In the genomic region with DNA sequence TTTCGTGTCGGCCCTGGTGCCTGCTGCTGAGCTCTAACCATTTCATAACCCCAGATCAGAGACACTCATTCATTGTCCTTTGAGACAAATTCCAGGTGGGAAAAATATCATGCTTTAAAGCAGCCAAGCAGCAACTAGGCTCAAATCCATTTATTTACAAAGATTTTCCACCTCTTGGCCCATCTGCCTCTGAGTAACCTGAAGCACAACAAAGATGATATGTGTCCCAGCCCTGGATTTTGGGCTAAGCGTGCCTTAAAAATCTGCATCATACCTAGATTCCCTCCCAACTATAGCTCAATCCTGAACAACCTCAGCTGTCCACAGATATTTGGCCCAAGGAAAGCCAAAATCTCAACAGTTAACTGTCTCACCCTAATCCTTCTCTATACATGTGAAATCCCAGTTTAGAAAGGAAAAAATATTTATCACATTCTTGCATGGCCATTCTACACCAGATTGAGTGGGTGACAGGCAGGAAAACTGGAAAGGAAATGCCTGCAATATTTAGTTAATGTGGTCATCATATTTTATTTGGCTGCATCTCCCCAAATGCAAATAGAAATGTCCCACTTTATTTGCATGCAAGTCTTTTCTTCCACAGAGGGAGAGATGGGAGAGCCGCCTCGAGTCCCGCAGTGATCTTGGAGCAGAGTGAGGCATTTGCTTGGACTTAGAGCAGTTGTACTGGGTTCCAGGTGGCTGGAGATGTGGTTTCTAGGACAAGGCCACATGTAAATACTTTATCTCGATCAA, we compare ENCODE assay signal across 14 cellular contexts.
DNase-seq lines count a peak whose midpoint lies in the region; ATAC-seq and TF ChIP-seq lines count a peak whose summit lies in the region.
"Had no signal": no experiment of that assay in that cellular context is flagged by ENCODE, and none has a peak within 500 bp of the region (broad histone marks: within the 10 kb centered on the region; RNA-seq: fewer than 3 reads in every experiment).

No MANE protein-coding gene starts in this region.

- H3K27me3 ChIP-seq in breast epithelium (peaks cover 0 to 30% of the 10 kb centered on the region in 2 donors), SK-N-SH (ENCODE audit: insufficient read depth) (no peaks in the 10 kb centered on the region)

- H3K4me1 Mint-ChIP-seq in MCF 10A (ENCODE audit: insufficient read depth, unreplicated experiment), result peaks cover 33% of the 10 kb centered on the region
- H3K4me1 Mint-ChIP-seq: naive thymus-derived CD8-positive, alpha-beta T cell had no signal

- H3F3A ChIP-seq in SK-N-SH (replicated peaks; ENCODE audit: insufficient read depth), result peaks cover 26% of the 10 kb centered on the region

- H3K36me3 ChIP-seq in breast epithelium (no peaks in the 10 kb centered on the region), SK-N-SH (replicated peaks in 1 of 2; ENCODE audit: control insufficient read depth in 1 of 2, insufficient read depth in 2 of 2, low read length in 1 of 2) (no peaks in the 10 kb centered on the region)

- H3K27me3 Mint-ChIP-seq in MCF 10A (ENCODE audit: insufficient read depth, unreplicated experiment), result no peaks in the 10 kb centered on the region

- no peaks in the 10 kb centered on the region for H3K9me2 ChIP-seq in SK-N-SH

- no peaks in the 10 kb centered on the region for H3K36me3 Mint-ChIP-seq in MCF 10A (ENCODE audit: insufficient read depth, unreplicated experiment)
- H3K36me3 Mint-ChIP-seq: naive thymus-derived CD8-positive, alpha-beta T cell had no signal

- H3K4me1 ChIP-seq in breast epithelium (no peaks in the 10 kb centered on the region), SK-N-SH (ENCODE audit: control insufficient read depth in 1 of 2, insufficient read depth in 2 of 2, low read depth in 1 of 2, low read length in 1 of 2) (peaks cover 6 to 13% of the 10 kb centered on the region in 2 experiments)

- 35% methylated on average over 7 of the region's 7 CpGs for WGBS in SK-N-SH (ENCODE audit: low lambda C conversion rate)

- POLR2A ChIA-PET in MCF 10A (lab: Yijun Ruan, JAX) (no interaction called here), SK-N-SH (lab: Yijun Ruan, JAX) (no interaction called here)

- TF ChIP-seq POLR2A in breast epithelium (IDR thresholded peaks at IDR 0.05), result no peak

- ATAC-seq in GM21360 (IDR thresholded peaks at IDR 0.05; ENCODE audit: unreplicated experiment) (no peak), GM21367 (IDR thresholded peaks at IDR 0.05; ENCODE audit: unreplicated experiment) (no peak)
- ATAC-seq: naive thymus-derived CD8-positive, alpha-beta T cell had no signal

- no peaks in the 10 kb centered on the region for H3K9me3 Mint-ChIP-seq in MCF 10A (ENCODE audit: unreplicated experiment)
- H3K9me3 Mint-ChIP-seq: naive thymus-derived CD8-positive, alpha-beta T cell had no signal

- no peak overlapping the region for H3K4me3 Mint-ChIP-seq in MCF 10A (ENCODE audit: unreplicated experiment)
- H3K4me3 Mint-ChIP-seq: naive thymus-derived CD8-positive, alpha-beta T cell had no signal

- CTCF ChIA-PET in MCF 10A (lab: Yijun Ruan, JAX), result interaction anchor here (0.8 kb wide), 1 partner anchor 22 kb away, joined by 3 read pairs; no protein-coding TSS in a partner anchor
- CTCF ChIA-PET in SK-N-SH (lab: Yijun Ruan, JAX), result interaction anchor here (1.0 to 1.4 kb wide), 3 partner anchors 24 to 279 kb away, joined by 3 read pairs; partner anchors contain the start of gene MAMLD1

- H3K27ac ChIP-seq in breast epithelium, result peak overlapping the region in 1 of 2 donors; percentile 34
- peak overlapping the region; percentile 51 to 78; a peak in 3 of 4 replicates for H3K27ac ChIP-seq in SK-N-SH (ENCODE audit: low read depth in 2 of 2, low read length in 1 of 2)
- H3K27ac ChIP-seq: KMS-11, SK-N-MC had no signal

- H3K4me2 ChIP-seq in SK-N-SH, result peak overlapping the region; percentile 61
- H3K4me2 ChIP-seq: KMS-11 had no signal

- 0 out of 2 replicates have a peak overlapping the region, but pooled peaks have one; percentile 17 for H2AFZ ChIP-seq in SK-N-SH (ENCODE audit: low read depth)

- no peak for TF ChIP-seq RAD21 in SK-N-SH (IDR thresholded peaks at IDR 0.05; ENCODE audit: low read length)

- H3K9me3 ChIP-seq in breast epithelium (no peaks in the 10 kb centered on the region), SK-N-SH (no peaks in the 10 kb centered on the region)

- TF ChIP-seq EP300 in SK-N-SH (IDR thresholded peaks at IDR 0.05; ENCODE audit: borderline replicate concordance in 1 of 2, low read depth in 1 of 2, low read length in 1 of 2), result peak in 1 of 2 experiments; percentile 61; a peak in 1 of 4 replicates

- no peak overlapping the region for H3K27ac Mint-ChIP-seq in MCF 10A (ENCODE audit: low read depth, unreplicated experiment)
- H3K27ac Mint-ChIP-seq: naive thymus-derived CD8-positive, alpha-beta T cell had no signal

- H4K20me1 ChIP-seq in SK-N-SH (ENCODE audit: insufficient read depth), result no peaks in the 10 kb centered on the region

- TF ChIP-seq CTCF in MCF 10A (IDR thresholded peaks at IDR 0.05; ENCODE audit: unreplicated experiment) (no peak), breast epithelium (IDR thresholded peaks at IDR 0.05) (no peak), SK-N-SH (IDR thresholded peaks at IDR 0.05) (no peak)

- intact Hi-C loops in MCF 10A (cut with micrococcal nuclease), result loop anchor here (5.0 kb wide), 1 partner anchor 118 kb away; no protein-coding TSS in a partner anchor
- intact Hi-C loops in breast epithelium (cut with DNase I; ENCODE audit: low total_unique reads), result no loop called here

- no peaks in the 10 kb centered on the region for H3K79me2 ChIP-seq in SK-N-SH (ENCODE audit: insufficient read depth)

- peak overlapping the region; percentile 15; the same call in 1 of the 2 replicates for H3K9ac ChIP-seq in SK-N-SH
- H3K9ac ChIP-seq: KMS-11 had no signal

- H3K4me3 ChIP-seq in breast epithelium, result no peak overlapping the region
- no peak overlapping the region for H3K4me3 ChIP-seq in SK-N-SH (ENCODE audit: low read depth in 2 of 2, low read length in 1 of 2)
- H3K4me3 ChIP-seq: SK-N-MC had no signal

- no TSS peak for BruUV-seq in MCF 10A (replicated peaks; lab: Mats Ljungman, UMichigan)

- DNase-seq in MCF 10A (ENCODE audit: unreplicated experiment) (peak; percentile 65), breast epithelium (ENCODE audit: low spot score in 2 of 2) (no peak), SK-N-SH (no peak), fibroblast of gingiva (ENCODE audit: low read depth) (peak; percentile 65), stromal cell of bone marrow (ENCODE audit: low read depth) (peak; percentile 48), OCI-M2 (lab: John Stamatoyannopoulos, UW; ENCODE audit: unreplicated experiment) (no peak)
- DNase-seq: activated CD4-positive, alpha-beta T cell treated with anti-CD3 and anti-CD28 coated beads, Interleukin-2, amount 50 U/mL, for 48 hours; activated naive CD4-positive, alpha-beta T cell treated with anti-CD3 and anti-CD28 coated beads, Interleukin-2, amount 50 U/mL, for 16 hours; AML-193; naive thymus-derived CD8-positive, alpha-beta T cell had no signal

TF ChIP-seq in SK-N-SH, 30 proteins besides CTCF, POLR2A, EP300 and RAD21 (continues in another document):
- TF ChIP-seq GATA2 (CRISPR knock-in tag; IDR thresholded peaks at IDR 0.05) (no peak), JUND (IDR thresholded peaks at IDR 0.05) (peak; percentile 54), REST (IDR thresholded peaks at IDR 0.05; ENCODE audit: low read depth, low read length) (no peak), RXRA (IDR thresholded peaks at IDR 0.05; ENCODE audit: borderline replicate concordance, low read depth) (no peak), NFIC (IDR thresholded peaks at IDR 0.05; ENCODE audit: borderline replicate concordance) (peak; percentile 76), CHD2 (IDR thresholded peaks at IDR 0.05; ENCODE audit: low read length, partially characterized antibody) (no peak), RFX5 (IDR thresholded peaks at IDR 0.05; ENCODE audit: low read length) (no peak), FOXJ3 (CRISPR knock-in tag; IDR thresholded peaks at IDR 0.05) (no peak), TCF12 (IDR thresholded peaks at IDR 0.05) (peak; percentile 58)
- TF ChIP-seq, protein P1, sequence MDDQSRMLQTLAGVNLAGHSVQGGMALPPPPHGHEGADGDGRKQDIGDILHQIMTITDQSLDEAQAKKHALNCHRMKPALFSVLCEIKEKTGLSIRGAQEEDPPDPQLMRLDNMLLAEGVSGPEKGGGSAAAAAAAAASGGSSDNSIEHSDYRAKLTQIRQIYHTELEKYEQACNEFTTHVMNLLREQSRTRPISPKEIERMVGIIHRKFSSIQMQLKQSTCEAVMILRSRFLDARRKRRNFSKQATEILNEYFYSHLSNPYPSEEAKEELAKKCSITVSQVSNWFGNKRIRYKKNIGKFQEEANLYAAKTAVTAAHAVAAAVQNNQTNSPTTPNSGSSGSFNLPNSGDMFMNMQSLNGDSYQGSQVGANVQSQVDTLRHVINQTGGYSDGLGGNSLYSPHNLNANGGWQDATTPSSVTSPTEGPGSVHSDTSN (IDR thresholded peaks at IDR 0.05), result peak; percentile 62

Comparison
In these comparisons a context has a peak if more than half of its experiments do, and no peak if none do; other contexts are left out.
1. DNase-seq: peak in MCF 10A (single experiment), fibroblast of gingiva (single experiment) and stromal cell of bone marrow (single experiment); none in breast epithelium (0 of 2), SK-N-SH (single experiment) and OCI-M2 (single experiment).